ENCODE assay signal across 1 cellular context in genomic region chr7:45893996-45894664, GRCh38.
A peak's percentile ranks its signal among the peaks of the same experiment; 100 is the strongest.
TF ChIP-seq lines count a peak whose summit lies in the region.

No MANE protein-coding gene starts in this region.

TF ChIP-seq in HepG2, 621 proteins besides CTCF, POLR2A, EP300 and RAD21 (continued from another document and continues in another):
- TF ChIP-seq ZBTB10 (CRISPR knock-in tag; IDR thresholded peaks at IDR 0.05; ENCODE audit: borderline replicate concordance) (no peak), HCFC1 (IDR thresholded peaks at IDR 0.05; ENCODE audit: low read depth, low read length) (no peak), PHF21A (CRISPR knock-in tag; IDR thresholded peaks at IDR 0.05) (peak; percentile 73), ZMYM3 (CRISPR knock-in tag; IDR thresholded peaks at IDR 0.05) (peak; percentile 28; the same call in 1 of the 2 replicates), TFAP4 (IDR thresholded peaks at IDR 0.05; ENCODE audit: borderline replicate concordance, low read depth) (no peak), ZNF407 (CRISPR knock-in tag; IDR thresholded peaks at IDR 0.05; ENCODE audit: not compliant biosample characterization) (peak; percentile 88), BCL3 (CRISPR knock-in tag; IDR thresholded peaks at IDR 0.05) (0 out of 2 replicates have a peak, but pooled peaks have one; percentile 37), SNAI1 (CRISPR knock-in tag; IDR thresholded peaks at IDR 0.05; ENCODE audit: borderline replicate concordance) (no peak), SOX13 (IDR thresholded peaks at IDR 0.05) (no peak; the same call in 1 of the 2 replicates), SOX13 (CRISPR knock-in tag; conservative IDR thresholded peaks at IDR 0.05 in 1 of 2, IDR thresholded peaks at IDR 0.05 in 1 of 2) (no peak), ZBTB26 (CRISPR knock-in tag; IDR thresholded peaks at IDR 0.05; ENCODE audit: borderline replicate concordance) (peak; percentile 34; the same call in 1 of the 2 replicates), STAT5B (CRISPR knock-in tag; IDR thresholded peaks at IDR 0.05) (0 out of 2 replicates have a peak, but pooled peaks have one; percentile 3), ZZZ3 (CRISPR knock-in tag; IDR thresholded peaks at IDR 0.05; ENCODE audit: borderline replicate concordance) (0 out of 2 replicates have a peak, but pooled peaks have one; percentile 39), RFXAP (CRISPR knock-in tag; IDR thresholded peaks at IDR 0.05; ENCODE audit: borderline replicate concordance) (no peak), SSRP1 (CRISPR knock-in tag; IDR thresholded peaks at IDR 0.05) (peak; percentile 100), ZNF142 (CRISPR knock-in tag; IDR thresholded peaks at IDR 0.05) (no peak), ZNF460 (CRISPR knock-in tag; IDR thresholded peaks at IDR 0.05; ENCODE audit: borderline replicate concordance) (no peak; the same call in 1 of the 2 replicates), TFE3 (CRISPR knock-in tag; IDR thresholded peaks at IDR 0.05) (peak; percentile 40; the same call in 1 of the 2 replicates), EED (CRISPR knock-in tag; IDR thresholded peaks at IDR 0.05) (no peak; the same call in 1 of the 2 replicates), SMARCC2 (IDR thresholded peaks at IDR 0.05) (no peak), ZNF180 (CRISPR knock-in tag; IDR thresholded peaks at IDR 0.05; ENCODE audit: borderline replicate concordance, low read depth) (no peak), ZNF331 (CRISPR knock-in tag; IDR thresholded peaks at IDR 0.05) (no peak), ZFP41 (CRISPR knock-in tag; IDR thresholded peaks at IDR 0.05; ENCODE audit: borderline replicate concordance) (peak; percentile 68; the same call in 1 of the 2 replicates), SMYD3 (CRISPR knock-in tag; IDR thresholded peaks at IDR 0.05) (peak; percentile 26; the same call in 1 of the 2 replicates), CBX5 (CRISPR knock-in tag; IDR thresholded peaks at IDR 0.05; ENCODE audit: borderline replicate concordance) (peak; percentile 22; the same call in 1 of the 2 replicates), MATR3 (CRISPR knock-in tag; IDR thresholded peaks at IDR 0.05) (no peak; the same call in 1 of the 2 replicates), CEBPG (CRISPR knock-in tag; IDR thresholded peaks at IDR 0.05) (no peak), MZF1 (CRISPR knock-in tag; IDR thresholded peaks at IDR 0.05; ENCODE audit: borderline replicate concordance) (0 out of 2 replicates have a peak, but pooled peaks have one; percentile 22), ZNF414 (CRISPR knock-in tag; IDR thresholded peaks at IDR 0.05) (peak; percentile 71), ZNF367 (CRISPR knock-in tag; IDR thresholded peaks at IDR 0.05; ENCODE audit: borderline replicate concordance) (no peak), ZNF780A (CRISPR knock-in tag; IDR thresholded peaks at IDR 0.05) (0 out of 2 replicates have a peak, but pooled peaks have one; percentile 26)
